Comparison of ENCODE assay signal across 25 cellular contexts in genomic region chr6:81609736-81610135, GRCh38.
"Had no signal": no experiment of that assay in that cellular context is flagged by ENCODE, and none has a peak within 500 bp of the region (broad histone marks: within the 10 kb centered on the region; RNA-seq: fewer than 3 reads in every experiment).

No MANE protein-coding gene starts in this region.

- H3K4me3 Mint-ChIP-seq: mesothelial cell of epicardium; naive B cell; natural killer cell; nephron progenitor cell; stimulated activated naive B cell treated with anti-CD40 and anti-IgM and Interleukin-4, amounts not matched to agents 10 μg/mL and 1 μg/mL and 100 μg/mL, for 72 hours had no signal

- H3K9me3 Mint-ChIP-seq: nephron progenitor cell; stimulated activated naive B cell treated with anti-CD40 and anti-IgM and Interleukin-4, amounts not matched to agents 10 μg/mL and 1 μg/mL and 100 μg/mL, for 72 hours had no signal

- ATAC-seq: natural killer cell; right lobe of liver; stimulated activated naive B cell treated with anti-CD40 and anti-IgM and Interleukin-4, amounts not matched to agents 10 μg/mL and 1 μg/mL and 100 μg/mL, for 72 hours; stimulated activated naive CD8-positive, alpha-beta T cell treated with anti-CD3 and anti-CD28 coated beads, Interleukin-15, Interleukin-2, amounts not matched to agents 100 U/mL and 50 U/mL, for 24 hours had no signal

- H3K27ac ChIP-seq: left ventricle myocardium inferior, ovary, right atrium auricular region, right lobe of liver, skin epidermis, stomach, testis, thyroid gland, transverse colon, upper lobe of left lung, vagina had no signal

- H3K27me3 Mint-ChIP-seq: naive B cell, progenitor cell of endocrine pancreas had no signal

- DNase-seq: islet precursor cell; left ventricle myocardium inferior; mesendoderm; naive B cell; natural killer cell; nephron progenitor cell; ovary; right lobe of liver; stimulated activated CD4-positive, alpha-beta T cell treated with anti-CD3 and anti-CD28 coated beads, Interleukin-12 subunit alpha, Interleukin-12 subunit beta, amount 100 ng/mL, for 4 hours; stimulated activated CD4-positive, alpha-beta T cell treated with anti-CD3 and anti-CD28 coated beads, Interleukin-15, amount 100 ng/mL, for 24 hours; stimulated activated CD4-positive, alpha-beta T cell treated with anti-CD3 and anti-CD28 coated beads, Interleukin-2, amount 100 ng/mL, for 24 hours; stimulated activated CD4-positive, alpha-beta T cell treated with anti-CD3 and anti-CD28 coated beads, Interleukin-4, amount 100 ng/mL, for 1 hour; stimulated activated naive B cell treated with anti-CD40 and anti-IgM and Interleukin-4, amounts not matched to agents 10 μg/mL and 1 μg/mL and 100 μg/mL, for 72 hours; stimulated activated naive CD8-positive, alpha-beta T cell treated with anti-CD3 and anti-CD28 coated beads, Interleukin-15, Interleukin-2, amounts not matched to agents 100 U/mL and 50 U/mL, for 24 hours; stomach; testis; thyroid gland; transverse colon; upper lobe of left lung had no signal

- H3K4me3 ChIP-seq: left ventricle myocardium inferior, lung, ovary, right atrium auricular region, right lobe of liver, skin epidermis, stomach, testis, thyroid gland, transverse colon, upper lobe of left lung, vagina had no signal

- H3K36me3 ChIP-seq: left ventricle myocardium inferior, ovary, right atrium auricular region, right lobe of liver, stomach, thyroid gland, transverse colon, upper lobe of left lung, vagina had no signal

- H3K4me1 Mint-ChIP-seq: nephron progenitor cell had no signal

- H3K27ac Mint-ChIP-seq: mesothelial cell of epicardium; naive B cell; natural killer cell; nephron progenitor cell; progenitor cell of endocrine pancreas; stimulated activated naive B cell treated with anti-CD40 and anti-IgM and Interleukin-4, amounts not matched to agents 10 μg/mL and 1 μg/mL and 100 μg/mL, for 72 hours had no signal

- H3K36me3 Mint-ChIP-seq: mesothelial cell of epicardium; naive B cell; natural killer cell; stimulated activated naive B cell treated with anti-CD40 and anti-IgM and Interleukin-4, amounts not matched to agents 10 μg/mL and 1 μg/mL and 100 μg/mL, for 72 hours had no signal

- H3K9me3 ChIP-seq: left ventricle myocardium inferior, ovary, right atrium auricular region, right lobe of liver, stomach, testis, thyroid gland, transverse colon, upper lobe of left lung, vagina had no signal
